Comparison of ENCODE assay signal across 8 cellular contexts in genomic region chr7:25849361-25850184, GRCh38.
DNase-seq lines count a peak whose midpoint lies in the region; ATAC-seq and TF ChIP-seq lines count a peak whose summit lies in the region.

No MANE protein-coding gene starts in this region.

- peak overlapping the region; percentile 44 for H3K4me2 ChIP-seq in hepatocyte

- DNase-seq in GM04504 (ENCODE audit: low read depth) = peak; percentile 73
- peak; percentile 87 for DNase-seq in astrocyte of the cerebellum (ENCODE audit: low read depth)
- DNase-seq in hepatocyte (ENCODE audit: low spot score) = peak; percentile 83
- DNase-seq in skeletal muscle cell (ENCODE audit: low read depth) = peak; percentile 95
- no peak for DNase-seq in activated CD4-positive, alpha-beta T cell treated with anti-CD3 and anti-CD28 coated beads, Interleukin-2, amount 50 U/mL, for 4 hours
- DNase-seq in NCI-H2029 treated with DMSO at 0.1 percent for 48 hours (lab: John Stamatoyannopoulos, UW) = no peak
- no peak for DNase-seq in GM10248 (ENCODE audit: extremely low spot score)

- 38% methylated on average over 13 of the region's 13 CpGs for WGBS in hepatocyte (ENCODE audit: low lambda C conversion rate, missing lambda C conversion rate)

- POLR2A ChIA-PET in GM10248 (lab: Yijun Ruan, JAX) = no interaction called here

- H3K4me1 ChIP-seq in hepatocyte (ENCODE audit: insufficient read depth) = peaks cover 74% of the 10 kb centered on the region

- ATAC-seq in HG03139 (IDR thresholded peaks at IDR 0.05; ENCODE audit: unreplicated experiment) = no peak

- no peaks in the 10 kb centered on the region for H3K9me2 ChIP-seq in hepatocyte (replicated peaks; ENCODE audit: insufficient read depth)

- H3K27ac ChIP-seq in hepatocyte = peak overlapping the region; percentile 90

- H3K79me2 ChIP-seq in hepatocyte = no peaks in the 10 kb centered on the region

- no peaks in the 10 kb centered on the region for H4K20me1 ChIP-seq in hepatocyte (ENCODE audit: insufficient read depth, poor library complexity, severe bottlenecking)

- H3K4me3 ChIP-seq in astrocyte of the cerebellum (ENCODE audit: low read depth, low read length) (no peak overlapping the region), hepatocyte (no peak overlapping the region), skeletal muscle cell (ENCODE audit: low read depth, low read length) (peak overlapping the region; percentile 19)

- no peaks in the 10 kb centered on the region for H3K27me3 ChIP-seq in hepatocyte

- no peak overlapping the region for H2AFZ ChIP-seq in hepatocyte

- TF ChIP-seq CTCF in astrocyte of the cerebellum (IDR thresholded peaks at IDR 0.05; ENCODE audit: low read depth, low read length, missing control alignments) = no peak
- no peak for TF ChIP-seq CTCF in hepatocyte (IDR thresholded peaks at IDR 0.05; ENCODE audit: poor library complexity)
- no peak for TF ChIP-seq CTCF in GM10248 (IDR thresholded peaks at IDR 0.05; ENCODE audit: control extremely low read depth, extremely low read depth, low read depth, missing control alignments)

- CTCF ChIA-PET in GM10248 (lab: Yijun Ruan, JAX) = interaction anchor here (1.2 to 3.2 kb wide), 5 partner anchors 11 to 593 kb away, joined by 3 to 8 read pairs (median 5); no protein-coding TSS in a partner anchor

- H3K9me3 ChIP-seq in hepatocyte (ENCODE audit: low read depth) = no peaks in the 10 kb centered on the region

- H3K36me3 ChIP-seq in hepatocyte (replicated peaks; ENCODE audit: insufficient read depth, low read depth) = no peaks in the 10 kb centered on the region

- in situ Hi-C loops in astrocyte of the cerebellum (cut with HindIII; ENCODE audit: low sequenced_read_pairs) = loop anchor here (5.0 kb wide), 1 partner anchor 457 kb away; no protein-coding TSS in a partner anchor

Comparison
In these comparisons a context has a peak if more than half of its experiments do, and no peak if none do; other contexts are left out.
1. DNase-seq: peak in GM04504 (single experiment), astrocyte of the cerebellum (single experiment), hepatocyte (single experiment) and skeletal muscle cell (single experiment); none in activated CD4-positive, alpha-beta T cell treated with anti-CD3 and anti-CD28 coated beads, Interleukin-2, amount 50 U/mL, for 4 hours (0 of 2), NCI-H2029 treated with DMSO at 0.1 percent for 48 hours (single experiment) and GM10248 (single experiment).